ENCODE assay signal across 21 cellular contexts in genomic region chr11:12074529-12075195, GRCh38. TPM values are rescaled to one million over a fixed set of nuclear protein-coding genes. Genes with fewer than 3 reads are reported as not detected.
DNase-seq lines count a peak whose midpoint lies in the region; ATAC-seq and TF ChIP-seq lines count a peak whose summit lies in the region.
"Had no signal": no experiment of that assay in that cellular context is flagged by ENCODE, and none has a peak within 500 bp of the region (broad histone marks: within the 10 kb centered on the region; RNA-seq: fewer than 3 reads in every experiment).

No MANE protein-coding gene starts in this region.

- CTCF ChIA-PET in AG04450 (lab: Charles Lee), result no interaction called here

- H3K4me2 ChIP-seq in fibroblast of lung (ENCODE audit: extremely low read depth, insufficient read depth, low read length) (no peak overlapping the region), osteoblast (ENCODE audit: insufficient read depth, low read length) (no peak overlapping the region)

- no peaks in the 10 kb centered on the region for H3K79me2 ChIP-seq in fibroblast of lung (ENCODE audit: control insufficient read depth, insufficient read depth, low read length)
- no peaks in the 10 kb centered on the region for H3K79me2 ChIP-seq in osteoblast (ENCODE audit: insufficient read depth, low read length)

- TF ChIP-seq CTCF in AG04450 (IDR thresholded peaks at IDR 0.05; ENCODE audit: low read depth, low read length) (no peak), RWPE2 (IDR thresholded peaks at IDR 0.05; ENCODE audit: poor library complexity, severe bottlenecking) (no peak), fibroblast of lung (conservative IDR thresholded peaks at IDR 0.05 in 1 of 2, IDR thresholded peaks at IDR 0.05 in 1 of 2; ENCODE audit: low read depth in 1 of 2, low read length in 2 of 2) (no peak), osteoblast (IDR thresholded peaks at IDR 0.05; ENCODE audit: extremely low read depth, low read depth, low read length) (no peak)

- ATAC-seq in RWPE2 (ENCODE audit: low read depth), result no peak
- ATAC-seq in HG03097 (IDR thresholded peaks at IDR 0.05; ENCODE audit: low FRiP score, unreplicated experiment), result no peak
- ATAC-seq: activated CD8-positive, alpha-beta memory T cell treated with anti-CD3 and anti-CD28 coated beads, Interleukin-2, amount 10 ng/mL, durations not matched to agents 7 days and 5 days; CD8-positive, alpha-beta T cell; left cardiac atrium; stimulated activated effector memory CD8-positive, alpha-beta T cell treated with anti-CD3 and anti-CD28 coated beads, Interleukin-12 subunit alpha, Interleukin-12 subunit beta, amount 100 ng/mL, for 72 hours had no signal

- no peaks in the 10 kb centered on the region for H3K27me3 ChIP-seq in AG04450 (ENCODE audit: control insufficient read depth, insufficient read depth, low read length)
- no peaks in the 10 kb centered on the region for H3K27me3 ChIP-seq in RWPE2 (ENCODE audit: insufficient read depth, poor library complexity, severe bottlenecking)
- H3K27me3 ChIP-seq in fibroblast of lung (ENCODE audit: control insufficient read depth, insufficient read depth, low read length), result no peaks in the 10 kb centered on the region
- no peaks in the 10 kb centered on the region for H3K27me3 ChIP-seq in osteoblast (ENCODE audit: insufficient read depth, low read length)
- H3K27me3 ChIP-seq: transverse colon had no signal

- H3K36me3 ChIP-seq in RWPE2 (ENCODE audit: low read depth) (no peaks in the 10 kb centered on the region), fibroblast of lung (ENCODE audit: control insufficient read depth, insufficient read depth, low read length) (no peaks in the 10 kb centered on the region), osteoblast (ENCODE audit: insufficient read depth, low read length) (no peaks in the 10 kb centered on the region)
- H3K36me3 ChIP-seq: transverse colon had no signal

- peak overlapping the region; percentile 99 for H3K27ac ChIP-seq in AG04450 (ENCODE audit: low read depth, low read length)
- H3K27ac ChIP-seq in RWPE2 (ENCODE audit: poor library complexity, severe bottlenecking), result peak overlapping the region; percentile 98
- peak overlapping the region; percentile 99 for H3K27ac ChIP-seq in fibroblast of lung (ENCODE audit: insufficient read depth, low read length)
- H3K27ac ChIP-seq in osteoblast (ENCODE audit: low read depth, low read length), result peak overlapping the region; percentile 100

- H3K4me3 ChIP-seq in AG04450 (ENCODE audit: low read depth, low read length), result no peak overlapping the region
- no peak overlapping the region for H3K4me3 ChIP-seq in RWPE2 (ENCODE audit: severe bottlenecking)
- no peak overlapping the region for H3K4me3 ChIP-seq in fibroblast of lung (replicated peaks in 1 of 4; ENCODE audit: control extremely low read depth in 1 of 4, insufficient read depth in 1 of 4, low read depth in 3 of 4, low read length in 4 of 4)
- no peak overlapping the region for H3K4me3 ChIP-seq in osteoblast (ENCODE audit: insufficient read depth, low read length)
- H3K4me3 ChIP-seq: transverse colon had no signal

- H4K20me1 ChIP-seq in fibroblast of lung (ENCODE audit: control insufficient read depth, extremely low read depth, insufficient read depth, low read length) (no peaks in the 10 kb centered on the region), osteoblast (ENCODE audit: insufficient read depth, low read length) (no peaks in the 10 kb centered on the region)

- H3K9me3 ChIP-seq in AG04450 (ENCODE audit: control insufficient read depth, insufficient read depth, low read length) (no peaks in the 10 kb centered on the region), RWPE2 (ENCODE audit: severe bottlenecking) (no peaks in the 10 kb centered on the region), fibroblast of lung (ENCODE audit: control insufficient read depth, insufficient read depth, low read depth, low read length) (no peaks in the 10 kb centered on the region), osteoblast (ENCODE audit: low read depth, low read length) (no peaks in the 10 kb centered on the region)
- H3K9me3 ChIP-seq: transverse colon had no signal

- H3K9ac ChIP-seq in fibroblast of lung (ENCODE audit: insufficient read depth, low read length), result no peak overlapping the region

- H3K4me1 ChIP-seq in RWPE2 (ENCODE audit: insufficient read depth, poor library complexity, severe bottlenecking), result peaks cover 32% of the 10 kb centered on the region
- H3K4me1 ChIP-seq in fibroblast of lung (ENCODE audit: control insufficient read depth, extremely low read depth, insufficient read depth, low read length), result peaks cover 28% of the 10 kb centered on the region
- H3K4me1 ChIP-seq in osteoblast (ENCODE audit: insufficient read depth, low read length), result peaks cover 37% of the 10 kb centered on the region

- DNase-seq in AG04450 (ENCODE audit: low read depth, low spot score) (no peak), RWPE2 (ENCODE audit: low spot score) (no peak), fibroblast of lung (ENCODE audit: low read depth in 2 of 2) (peak in 1 of 2 donors; percentile 42), osteoblast (ENCODE audit: insufficient read length, low spot score, missing footprints) (no peak), OCI-M1 (lab: John Stamatoyannopoulos, UW) (no peak), NCI-H446 (lab: John Stamatoyannopoulos, UW) (no peak), germinal center (ENCODE audit: low spot score) (no peak)
- DNase-seq: activated CD4-positive, alpha-beta T cell treated with anti-CD3 and anti-CD28 coated beads for 1 hour; activated CD8-positive, alpha-beta memory T cell treated with anti-CD3 and anti-CD28 coated beads, Interleukin-2, amount 10 ng/mL, durations not matched to agents 7 days and 5 days; CD8-positive, alpha-beta T cell; central memory CD4-positive, alpha-beta T cell; H9; KBM-7; left cardiac atrium; midbrain; NCI-H1048; NCI-H2081; NCI-H524; transverse colon had no signal

- H2AFZ ChIP-seq in fibroblast of lung (ENCODE audit: low read length) (no peak overlapping the region), osteoblast (ENCODE audit: low read length) (no peak overlapping the region)

- POLR2A ChIA-PET in AG04450 (lab: Yijun Ruan, JAX), result no interaction called here

RNA-seq across cellular contexts. Expression of gene MICAL2, which starts 35.7 kb away (rescaled TPM):
- polyA plus RNA-seq in AG04450 (2011; rRNA removed) (171 and 222 TPM in 2 replicates), fibroblast of lung (78.5 and 120 TPM in 2 replicates)
- polyA minus RNA-seq in AG04450 (2011; rRNA and poly(A)+ RNA removed), result 389 and 460 TPM in 2 replicates
- total RNA-seq in fibroblast of lung (88.6 and 275 TPM in 2 replicates), osteoblast (109 and 156 TPM in 2 replicates)
- polyA plus RNA-seq in fibroblast of lung (2012), result 125 and 167 TPM in 2 replicates
- polyA minus RNA-seq in fibroblast of lung (ENCODE audit: low replicate concordance), result 234 and 390 TPM in 2 replicates
